Comparison of ENCODE assay signal across 10 cellular contexts in the genomic region with DNA sequence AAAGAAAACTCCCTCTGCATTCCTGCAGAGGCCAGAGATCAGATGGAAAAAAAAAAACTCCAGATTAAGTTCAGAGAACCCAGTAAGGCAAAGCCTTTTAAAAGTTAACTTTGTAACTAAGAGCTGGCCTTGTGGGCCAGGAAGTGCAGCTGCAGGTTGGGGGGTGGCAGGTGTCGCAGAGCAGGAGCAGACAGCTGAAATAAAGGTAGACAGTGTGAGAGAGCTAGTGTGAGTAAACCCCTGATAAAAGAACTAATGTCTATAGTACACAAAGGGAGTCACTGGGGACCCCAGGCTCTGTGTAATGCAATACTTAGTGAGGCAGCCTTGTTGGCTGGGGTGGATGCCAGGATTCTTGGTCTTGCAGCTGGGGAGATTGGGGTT. TPM values are rescaled to one million over a fixed set of nuclear protein-coding genes. Genes with fewer than 3 reads are reported as not detected.
DNase-seq lines count a peak whose midpoint lies in the region; ATAC-seq and TF ChIP-seq lines count a peak whose summit lies in the region.
"Had no signal": no experiment of that assay in that cellular context is flagged by ENCODE, and none has a peak within 500 bp of the region (broad histone marks: within the 10 kb centered on the region; RNA-seq: fewer than 3 reads in every experiment).

No MANE protein-coding gene starts in this region.

- H3K36me3 Mint-ChIP-seq in HFFc6 (ENCODE audit: low read depth): no peaks in the 10 kb centered on the region; the same call in 1 of the 2 replicates
- peaks cover 8% of the 10 kb centered on the region for H3K36me3 Mint-ChIP-seq in chondrocyte (ENCODE audit: low read depth)

- no peak overlapping the region for H3K4me3 ChIP-seq in neutrophil (ENCODE audit: low read depth in 1 of 2, low read length in 1 of 2)
- H3K4me3 ChIP-seq: SJSA1 had no signal

- H3K4me3 Mint-ChIP-seq in HFFc6 (peak overlapping the region; percentile 52; the same call in 1 of the 2 replicates), chondrocyte (ENCODE audit: unreplicated experiment) (no peak overlapping the region)

- no peaks in the 10 kb centered on the region for H3K27me3 ChIP-seq in neutrophil
- H3K27me3 ChIP-seq: SJSA1 had no signal

- peaks cover 44 to 51% of the 10 kb centered on the region in 2 experiments for H3K4me1 ChIP-seq in neutrophil (ENCODE audit: control insufficient read depth in 1 of 2, insufficient read depth in 1 of 2, low read depth in 1 of 2, low read length in 1 of 2)

- peak overlapping the region; percentile 57 for H3K27ac ChIP-seq in neutrophil
- H3K27ac ChIP-seq: SJSA1 had no signal

- no peak for ATAC-seq in GM18498 (IDR thresholded peaks at IDR 0.05; ENCODE audit: unreplicated experiment)
- no peak for ATAC-seq in GM21390 (IDR thresholded peaks at IDR 0.05; ENCODE audit: unreplicated experiment)

- H3K9me3 ChIP-seq in neutrophil: no peaks in the 10 kb centered on the region
- H3K9me3 ChIP-seq: SJSA1 had no signal

- H3K36me3 ChIP-seq in neutrophil: no peaks in the 10 kb centered on the region
- H3K36me3 ChIP-seq: SJSA1 had no signal

- H3K27ac Mint-ChIP-seq in HFFc6 (no peak overlapping the region), chondrocyte (ENCODE audit: unreplicated experiment) (peak overlapping the region; percentile 73)

- H3K9me3 Mint-ChIP-seq in HFFc6: no peaks in the 10 kb centered on the region
- peaks cover 20% of the 10 kb centered on the region for H3K9me3 Mint-ChIP-seq in chondrocyte (ENCODE audit: low read depth)

- DNase-seq in HFFc6 (no peak), NCI-H2171 (lab: John Stamatoyannopoulos, UW) (peak; percentile 69), chondrocyte (ENCODE audit: low spot score) (no peak), NCI-H1417 treated with DMSO at 0.1 percent for 48 hours (lab: John Stamatoyannopoulos, UW) (no peak), COR-L47 (lab: John Stamatoyannopoulos, UW) (no peak)
- DNase-seq: dermis blood vessel endothelial cell had no signal

- peaks cover 6% of the 10 kb centered on the region for H3K27me3 Mint-ChIP-seq in HFFc6 (ENCODE audit: insufficient read depth)
- no peaks in the 10 kb centered on the region for H3K27me3 Mint-ChIP-seq in chondrocyte (ENCODE audit: low read depth)

- H3K4me1 Mint-ChIP-seq in HFFc6 (ENCODE audit: low read depth) (peaks cover 63% of the 10 kb centered on the region), chondrocyte (ENCODE audit: low read depth) (peaks cover 35% of the 10 kb centered on the region)

- TF ChIP-seq CTCF in HFFc6 (IDR thresholded peaks at IDR 0.05) (no peak), chondrocyte (IDR thresholded peaks at IDR 0.05) (no peak), neutrophil (IDR thresholded peaks at IDR 0.05) (no peak)

RNA-seq across cellular contexts. Expression of gene PPCDC, which starts 42.1 kb away (rescaled TPM):
- total RNA-seq in HFFc6 (2021; fragmentation: NEBNext Ultra II Directional; extraction: Animal tissue kit (Norgen Biotek cat#: 25700)): 10 to 100 TPM in 5 of 6 experiments, 1 to 10 TPM in 1; 9.8 to 12.3 (median 11.2) TPM
- 7.3 to 12.9 TPM (median 8.7 TPM) in 3 replicates for total RNA-seq in chondrocyte
